Comparison of ENCODE assay signal across 9 cellular contexts in genomic region chr1:154178006-154178405, GRCh38. TPM values are rescaled to one million over a fixed set of nuclear protein-coding genes. Genes with fewer than 3 reads are reported as not detected.
A peak's percentile ranks its signal among the peaks of the same experiment; 100 is the strongest.
DNase-seq lines count a peak whose midpoint lies in the region; ATAC-seq, FAIRE-seq and TF ChIP-seq lines count a peak whose summit lies in the region.
"Had no signal": no experiment of that assay in that cellular context is flagged by ENCODE, and none has a peak within 500 bp of the region (broad histone marks: within the 10 kb centered on the region; RNA-seq: fewer than 3 reads in every experiment).

No MANE protein-coding gene starts in this region.

- WGBS in K562 (ENCODE audit: insufficient coverage, low coverage, missing lambda C conversion rate) = 0% methylated on average over 2 of the region's 2 CpGs

- H3K9me3 ChIP-seq in BLaER1 treated with 17β-estradiol and CSF1 and Interleukin-3, amounts not matched to agents 10 nM and 100 nM (replicated peaks in 1 of 11) = no peaks in the 10 kb centered on the region
- no peaks in the 10 kb centered on the region for H3K9me3 ChIP-seq in MM.1S (replicated peaks; ENCODE audit: insufficient read depth, low read length)
- no peaks in the 10 kb centered on the region; the same call in 1 of the 2 replicates for H3K9me3 ChIP-seq in K562 (replicated peaks; ENCODE audit: control insufficient read depth, insufficient read depth, low read depth, low read length)
- H3K9me3 ChIP-seq: pancreas had no signal

- POLR2A ChIA-PET in K562 (lab: Yijun Ruan, JAX) (interaction anchor here (0.6 to 3.9 kb wide), 8 partner anchors 9 to 884 kb away, joined by 3 to 22 read pairs (median 3); partner anchors contain the start of gene RPS27), RWPE1 (lab: Yijun Ruan, JAX; ENCODE audit: low non-redundant PET) (no interaction called here)

- peaks cover 91 to 99% (median 93%) of the 10 kb centered on the region in 11 experiments for H4K20me1 ChIP-seq in BLaER1 treated with 17β-estradiol and CSF1 and Interleukin-3, amounts not matched to agents 10 nM and 100 nM
- H4K20me1 ChIP-seq in MM.1S (ENCODE audit: insufficient read depth, low read length) (peaks cover 73% of the 10 kb centered on the region), K562 (replicated peaks; ENCODE audit: control insufficient read depth, insufficient read depth, low read length) (peaks cover 55% of the 10 kb centered on the region)

- H3K79me2 ChIP-seq in MM.1S (ENCODE audit: low read length) (peaks cover 97% of the 10 kb centered on the region), K562 (ENCODE audit: control insufficient read depth, insufficient read depth, low read length) (peaks cover 87% of the 10 kb centered on the region)

- H3K9ac ChIP-seq in BLaER1 treated with 17β-estradiol and CSF1 and Interleukin-3, amounts not matched to agents 10 nM and 100 nM = peak overlapping the region; percentile 29 to 97 (median 87); a peak in 16 of 22 replicates
- H3K9ac ChIP-seq in MM.1S (ENCODE audit: low read length) (no peak overlapping the region), K562 (ENCODE audit: insufficient read depth in 1 of 2, low read depth in 2 of 2, low read length in 2 of 2) (peak overlapping the region in 1 of 2 experiments; percentile 5; a peak in 1 of 4 replicates)

- H3K4me1 Mint-ChIP-seq in natural killer cell treated with Interleukin-12 subunit alpha and Interleukin-12 subunit beta and Interleukin-15 and Interleukin-18, amount 100 ng/mL, for 72 hours (ENCODE audit: low read depth in 2 of 2) = peaks cover 57 to 66% of the 10 kb centered on the region in 2 donors

- FAIRE-seq in K562 (lab: Jason Lieb, UNC) = peak; percentile 68
- FAIRE-seq: pancreas had no signal

- H3K27ac Mint-ChIP-seq in natural killer cell treated with Interleukin-12 subunit alpha and Interleukin-12 subunit beta and Interleukin-15 and Interleukin-18, amount 100 ng/mL, for 72 hours = peak overlapping the region; percentile 76 to 85

- BruUV-seq in K562 (replicated peaks; lab: Mats Ljungman, UMichigan) = no TSS peak

- H3K27me3 ChIP-seq in BLaER1 treated with 17β-estradiol and CSF1 and Interleukin-3, amounts not matched to agents 10 nM and 100 nM = no peaks in the 10 kb centered on the region
- H3K27me3 ChIP-seq in MM.1S (replicated peaks; ENCODE audit: insufficient read depth, low read length) (no peaks in the 10 kb centered on the region), K562 (ENCODE audit: control insufficient read depth in 2 of 2, insufficient read depth in 2 of 2, low read length in 2 of 2) (no peaks in the 10 kb centered on the region)
- H3K27me3 ChIP-seq: pancreas had no signal

- H3K36me3 ChIP-seq in BLaER1 treated with 17β-estradiol and CSF1 and Interleukin-3, amounts not matched to agents 10 nM and 100 nM = peaks cover 44 to 88% (median 81%) of the 10 kb centered on the region in 11 experiments
- H3K36me3 ChIP-seq in MM.1S (replicated peaks; ENCODE audit: insufficient read depth, low read length) (peaks cover 7% of the 10 kb centered on the region; the same call in 1 of the 2 replicates), K562 (ENCODE audit: control insufficient read depth, insufficient read depth, low read length) (peaks cover 74% of the 10 kb centered on the region)

- H3K4me3 Mint-ChIP-seq in natural killer cell treated with Interleukin-12 subunit alpha and Interleukin-12 subunit beta and Interleukin-15 and Interleukin-18, amount 100 ng/mL, for 72 hours = peak overlapping the region; percentile 99

- TF ChIP-seq CTCF in MM.1S (IDR thresholded peaks at IDR 0.05; ENCODE audit: low read length) (no peak), K562 (IDR thresholded peaks at IDR 0.05 in 2 of 3, conservative IDR thresholded peaks at IDR 0.05 in 1 of 3; ENCODE audit: insufficient read depth in 2 of 3, low read depth in 1 of 3, low read length in 3 of 3) (no peak), RWPE1 (conservative IDR thresholded peaks at IDR 0.05; ENCODE audit: low read depth) (no peak)

- intact Hi-C loops in K562 (cut with micrococcal nuclease) (no loop called here), sciatic nerve (cut with DNase I) (loop anchor here (5.0 kb wide), 1 partner anchor 956 kb away; no protein-coding TSS in a partner anchor)

- H3K27ac ChIP-seq in BLaER1 treated with 17β-estradiol and CSF1 and Interleukin-3, amounts not matched to agents 10 nM and 100 nM = peak overlapping the region in 4 of 11 experiments; percentile 60 to 95 (median 88); a peak in 5 of 22 replicates
- H3K27ac ChIP-seq in MM.1S (ENCODE audit: low read length) = no peak overlapping the region
- peak overlapping the region; percentile 65 for H3K27ac ChIP-seq in K562 (ENCODE audit: extremely low read depth, low read depth, low read length)
- H3K27ac ChIP-seq in RWPE1 = no peak overlapping the region

- peaks cover 39% of the 10 kb centered on the region for H3F3A ChIP-seq in MM.1S (ENCODE audit: insufficient read depth, low read length)

- H3K4me3 ChIP-seq in BLaER1 treated with 17β-estradiol and CSF1 and Interleukin-3, amounts not matched to agents 10 nM and 100 nM = peak overlapping the region in 7 of 10 experiments; percentile 82 to 96 (median 86); a peak in 11 of 20 replicates
- no peak overlapping the region for H3K4me3 ChIP-seq in MM.1S (ENCODE audit: low read length)
- peak overlapping the region; percentile 2; the same call in 1 of the 2 replicates for H3K4me3 ChIP-seq in K562
- H3K4me3 ChIP-seq: pancreas had no signal

- CTCF ChIA-PET in K562 (lab: Yijun Ruan, JAX; ENCODE audit: low intra/inter-chr PET ratio) = no interaction called here
- CTCF ChIA-PET in RWPE1 (lab: Yijun Ruan, JAX) = no interaction called here

- peaks cover 31% of the 10 kb centered on the region for H3K36me3 Mint-ChIP-seq in natural killer cell treated with Interleukin-12 subunit alpha and Interleukin-12 subunit beta and Interleukin-15 and Interleukin-18, amount 100 ng/mL, for 72 hours

- no peak for DNase-seq in MM.1S
- DNase-seq in K562 (ENCODE audit: extremely low read depth in 1 of 4, low spot score in 3 of 4) = peak; percentile 37 to 85 (median 58)
- no peak for DNase-seq in natural killer cell treated with Interleukin-12 subunit alpha and Interleukin-12 subunit beta and Interleukin-15 and Interleukin-18, amount 100 ng/mL, for 72 hours (ENCODE audit: low spot score)
- no peak for DNase-seq in sciatic nerve (ENCODE audit: low spot score)
- DNase-seq in RWPE1 (ENCODE audit: low spot score) = no peak
- no peak for DNase-seq in NCI-H2107 treated with DMSO at 0.1 percent for 48 hours (lab: John Stamatoyannopoulos, UW; ENCODE audit: unreplicated experiment)
- DNase-seq: pancreas had no signal

- peak; percentile 46 for ATAC-seq in K562
- ATAC-seq in natural killer cell treated with Interleukin-12 subunit alpha and Interleukin-12 subunit beta and Interleukin-15 and Interleukin-18, amount 100 ng/mL, for 72 hours = no peak
- no peak for ATAC-seq in sciatic nerve
- no peak for ATAC-seq in GM18870 (IDR thresholded peaks at IDR 0.05; ENCODE audit: unreplicated experiment)
- ATAC-seq: pancreas had no signal

- no peaks in the 10 kb centered on the region for H3K9me2 ChIP-seq in MM.1S (replicated peaks; ENCODE audit: insufficient read depth, low read length)

- peak; percentile 28; the same call in 1 of the 2 replicates for TF ChIP-seq EP300 in K562 (IDR thresholded peaks at IDR 0.05; ENCODE audit: low read length)

- H3K9me3 Mint-ChIP-seq in natural killer cell treated with Interleukin-12 subunit alpha and Interleukin-12 subunit beta and Interleukin-15 and Interleukin-18, amount 100 ng/mL, for 72 hours = no peaks in the 10 kb centered on the region

- no peak for TF ChIP-seq RAD21 in K562 (CRISPR knock-in tag; conservative IDR thresholded peaks at IDR 0.05 in 1 of 2, IDR thresholded peaks at IDR 0.05 in 1 of 2)

- H3K9me1 ChIP-seq in K562 (ENCODE audit: control insufficient read depth, insufficient read depth, low read length) = no peaks in the 10 kb centered on the region

- H2AFZ ChIP-seq in MM.1S (ENCODE audit: low read length) = no peak overlapping the region
- H2AFZ ChIP-seq in K562 (ENCODE audit: low read depth, low read length) = no peak overlapping the region

- H3K27me3 Mint-ChIP-seq in natural killer cell treated with Interleukin-12 subunit alpha and Interleukin-12 subunit beta and Interleukin-15 and Interleukin-18, amount 100 ng/mL, for 72 hours = no peaks in the 10 kb centered on the region

- peaks cover 52 to 72% (median 62%) of the 10 kb centered on the region in 10 experiments for H3K4me1 ChIP-seq in BLaER1 treated with 17β-estradiol and CSF1 and Interleukin-3, amounts not matched to agents 10 nM and 100 nM
- H3K4me1 ChIP-seq in MM.1S (ENCODE audit: low read length) = peaks cover 50% of the 10 kb centered on the region
- H3K4me1 ChIP-seq in K562 (replicated peaks in 1 of 2; ENCODE audit: control insufficient read depth in 2 of 2, insufficient read depth in 2 of 2, low read length in 2 of 2) = peaks cover 17 to 40% of the 10 kb centered on the region in 2 experiments

- no peak for TF ChIP-seq POLR2A in K562 (conservative IDR thresholded peaks at IDR 0.05)

- H3K4me2 ChIP-seq in BLaER1 treated with 17β-estradiol and CSF1 and Interleukin-3, amounts not matched to agents 10 nM and 100 nM = peak overlapping the region; percentile 83 to 99 (median 96)
- peak overlapping the region; percentile 16; the same call in 1 of the 2 replicates for H3K4me2 ChIP-seq in MM.1S (ENCODE audit: low read depth, low read length)
- peak overlapping the region; percentile 74 for H3K4me2 ChIP-seq in K562 (ENCODE audit: insufficient read depth, low read length)

- in situ Hi-C loops in K562 (cut with MboI) = no loop called here

RNA-seq across cellular contexts. Expression of gene TPM3, which starts 13.9 kb away (rescaled TPM):
- total RNA-seq in K562 (2011; cell fraction: chromatin; rRNA removed; ENCODE audit: low replicate concordance) = 94.6 and 152 TPM in 2 replicates
- total RNA-seq in K562 (2011; cell fraction: nucleolus; rRNA removed) = 60.4 and 81.0 TPM in 2 replicates
- 113 and 173 TPM in 2 replicates for total RNA-seq in K562 (2011; cell fraction: nucleoplasm; rRNA removed)
- total RNA-seq in K562 (2014; rRNA removed) (344 and 399 TPM in 2 replicates), K562 (2014; rRNA removed; fragmentation: Illumina TruSeq; extraction: Trizol) (350 and 402 TPM in 2 replicates), K562 (2015; rRNA removed; fragmentation: Illumina TruSeq; extraction: Trizol) (400 and 421 TPM in 2 replicates), K562 (2021) (500 and 507 TPM in 2 replicates), sciatic nerve (229 TPM)
- polyA plus RNA-seq in K562 (2011; rRNA removed) (423 and 536 TPM in 2 replicates), K562 (2014; fragmentation: Illumina TruSeq; extraction: Trizol) (488 and 545 TPM in 2 replicates), K562 (2014; fragmentation: Nextera tagmentation; extraction: Ambion mirVana) (100 to 1,000 TPM; 202 to 241 TPM), K562 (2014; rRNA removed) (496 and 604 TPM in 2 replicates)
- polyA plus RNA-seq in K562 (2011; cell fraction: cytosol; rRNA removed) = 181 and 303 TPM in 2 replicates
- 147 and 198 TPM in 2 replicates for polyA plus RNA-seq in K562 (2011; cell fraction: nucleus; rRNA removed)
- 390 and 526 TPM in 2 replicates for polyA plus RNA-seq in K562 (2012)
- 256 and 293 TPM in 2 replicates for polyA minus RNA-seq in K562 (2011; rRNA and poly(A)+ RNA removed)
- 99.9 and 136 TPM in 2 replicates for polyA minus RNA-seq in K562 (2011; cell fraction: cytosol; rRNA and poly(A)+ RNA removed)
- polyA minus RNA-seq in K562 (2011; cell fraction: nucleus; rRNA and poly(A)+ RNA removed) = 42.7 and 79.9 TPM in 2 replicates
- 100 to 1,000 TPM; 495 to 662 TPM for total RNA-seq in natural killer cell treated with Interleukin-12 subunit alpha and Interleukin-12 subunit beta and Interleukin-15 and Interleukin-18, amount 100 ng/mL, for 72 hours

RNA-seq across cellular contexts. Expression of gene NUP210L, which starts 23.1 kb away (rescaled TPM):
- total RNA-seq in K562 (2011; cell fraction: chromatin; rRNA removed; ENCODE audit: low replicate concordance) = 0.07 TPM in 1 of 2 replicates, not detected in the other
- under 0.01 TPM in 1 of 2 replicates, not detected in the other for total RNA-seq in K562 (2011; cell fraction: nucleolus; rRNA removed)
- 0.15 TPM in 1 of 2 replicates, not detected in the other for total RNA-seq in K562 (2011; cell fraction: nucleoplasm; rRNA removed)
- total RNA-seq in K562 (2014; rRNA removed) (not detected in 2 replicates), K562 (2014; rRNA removed; fragmentation: Illumina TruSeq; extraction: Trizol) (0.04 TPM in 1 of 2 replicates, not detected in the other), K562 (2015; rRNA removed; fragmentation: Illumina TruSeq; extraction: Trizol) (0.04 TPM in 1 of 2 replicates, not detected in the other), K562 (2021) (not detected in 2 replicates), sciatic nerve (0.18 TPM)
- polyA plus RNA-seq in K562 (2011; rRNA removed) (0.01 TPM in 1 of 2 replicates, not detected in the other), K562 (2014; fragmentation: Illumina TruSeq; extraction: Trizol) (not detected in 2 replicates), K562 (2014; fragmentation: Nextera tagmentation; extraction: Ambion mirVana) (not detected), K562 (2014; rRNA removed) (0.01 TPM in 1 of 2 replicates, not detected in the other)
- 0.01 TPM in 1 of 2 replicates, not detected in the other for polyA plus RNA-seq in K562 (2011; cell fraction: cytosol; rRNA removed)
- 0.01 TPM in 1 of 2 replicates, not detected in the other for polyA plus RNA-seq in K562 (2011; cell fraction: nucleus; rRNA removed)
- polyA plus RNA-seq in K562 (2012) = 0.03 TPM in 1 of 2 replicates, not detected in the other
- polyA minus RNA-seq in K562 (2011; rRNA and poly(A)+ RNA removed) = 0.03 and 0.07 TPM in 2 replicates
- not detected in 2 replicates for polyA minus RNA-seq in K562 (2011; cell fraction: cytosol; rRNA and poly(A)+ RNA removed)
- polyA minus RNA-seq in K562 (2011; cell fraction: nucleus; rRNA and poly(A)+ RNA removed) = not detected in 2 replicates
- under 1 TPM in 1 of 2 donors, not detected in 1; 0.24 TPM for total RNA-seq in natural killer cell treated with Interleukin-12 subunit alpha and Interleukin-12 subunit beta and Interleukin-15 and Interleukin-18, amount 100 ng/mL, for 72 hours

RNA-seq across cellular contexts. Expression of gene CFAP141, which starts 28.1 kb away (rescaled TPM):
- not detected in 2 replicates for total RNA-seq in K562 (2011; cell fraction: chromatin; rRNA removed; ENCODE audit: low replicate concordance)
- total RNA-seq in K562 (2011; cell fraction: nucleolus; rRNA removed) = not detected in 2 replicates
- total RNA-seq in K562 (2011; cell fraction: nucleoplasm; rRNA removed) = not detected in 2 replicates
- total RNA-seq in K562 (2014; rRNA removed) (not detected in 2 replicates), K562 (2014; rRNA removed; fragmentation: Illumina TruSeq; extraction: Trizol) (not detected in 2 replicates), K562 (2015; rRNA removed; fragmentation: Illumina TruSeq; extraction: Trizol) (not detected in 2 replicates), K562 (2021) (not detected in 2 replicates), sciatic nerve (not detected)
- polyA plus RNA-seq in K562 (2011; rRNA removed) (not detected in 2 replicates), K562 (2014; fragmentation: Illumina TruSeq; extraction: Trizol) (not detected in 2 replicates), K562 (2014; fragmentation: Nextera tagmentation; extraction: Ambion mirVana) (not detected), K562 (2014; rRNA removed) (not detected in 2 replicates)
- not detected in 2 replicates for polyA plus RNA-seq in K562 (2011; cell fraction: cytosol; rRNA removed)
- polyA plus RNA-seq in K562 (2011; cell fraction: nucleus; rRNA removed) = not detected in 2 replicates
- polyA plus RNA-seq in K562 (2012) = not detected in 2 replicates
- not detected in 2 replicates for polyA minus RNA-seq in K562 (2011; rRNA and poly(A)+ RNA removed)
- polyA minus RNA-seq in K562 (2011; cell fraction: cytosol; rRNA and poly(A)+ RNA removed) = not detected in 2 replicates
- polyA minus RNA-seq in K562 (2011; cell fraction: nucleus; rRNA and poly(A)+ RNA removed) = not detected in 2 replicates
- total RNA-seq in natural killer cell treated with Interleukin-12 subunit alpha and Interleukin-12 subunit beta and Interleukin-15 and Interleukin-18, amount 100 ng/mL, for 72 hours = not detected
- total RNA-seq: pancreas had no signal

RNA-seq across cellular contexts. Expression of gene UBAP2L, which starts 42.7 kb away (rescaled TPM):
- 517 and 814 TPM in 2 replicates for total RNA-seq in K562 (2011; cell fraction: chromatin; rRNA removed; ENCODE audit: low replicate concordance)
- 239 and 272 TPM in 2 replicates for total RNA-seq in K562 (2011; cell fraction: nucleolus; rRNA removed)
- total RNA-seq in K562 (2011; cell fraction: nucleoplasm; rRNA removed) = 345 and 418 TPM in 2 replicates
- total RNA-seq in K562 (2014; rRNA removed) = 83.6 and 98.6 TPM in 2 replicates
- total RNA-seq in K562 (2014; rRNA removed; fragmentation: Illumina TruSeq; extraction: Trizol) = 112 and 113 TPM in 2 replicates
- total RNA-seq in K562 (2015; rRNA removed; fragmentation: Illumina TruSeq; extraction: Trizol) = 119 and 121 TPM in 2 replicates
- 175 and 181 TPM in 2 replicates for total RNA-seq in K562 (2021)
- polyA plus RNA-seq in K562 (2011; rRNA removed) = 136 and 245 TPM in 2 replicates
- polyA plus RNA-seq in K562 (2011; cell fraction: cytosol; rRNA removed) = 207 and 210 TPM in 2 replicates
- polyA plus RNA-seq in K562 (2011; cell fraction: nucleus; rRNA removed) = 551 and 619 TPM in 2 replicates
- 126 and 178 TPM in 2 replicates for polyA plus RNA-seq in K562 (2012)
- polyA plus RNA-seq in K562 (2014; fragmentation: Illumina TruSeq; extraction: Trizol) = 193 and 245 TPM in 2 replicates
- polyA plus RNA-seq in K562 (2014; fragmentation: Nextera tagmentation; extraction: Ambion mirVana) = 10 to 100 TPM; 75.0 to 92.3 TPM
- polyA plus RNA-seq in K562 (2014; rRNA removed) = 141 and 180 TPM in 2 replicates
- polyA minus RNA-seq in K562 (2011; rRNA and poly(A)+ RNA removed) = 274 and 299 TPM in 2 replicates
- polyA minus RNA-seq in K562 (2011; cell fraction: cytosol; rRNA and poly(A)+ RNA removed) = 75.8 and 76.5 TPM in 2 replicates
- 217 and 391 TPM in 2 replicates for polyA minus RNA-seq in K562 (2011; cell fraction: nucleus; rRNA and poly(A)+ RNA removed)
- 100 to 1,000 TPM; 175 to 183 TPM for total RNA-seq in natural killer cell treated with Interleukin-12 subunit alpha and Interleukin-12 subunit beta and Interleukin-15 and Interleukin-18, amount 100 ng/mL, for 72 hours
- total RNA-seq in sciatic nerve = 142 TPM

Comparison
In these comparisons a context has a peak if more than half of its experiments do, and no peak if none do; other contexts are left out.
1. H3K4me2 ChIP-seq: peak in every context shown above with its lines; median percentile 96 in BLaER1 treated with 17β-estradiol and CSF1 and Interleukin-3, amounts not matched to agents 10 nM and 100 nM; 74 in K562; 16 in MM.1S.
2. DNase-seq: peak in K562 (4 of 4); none in MM.1S (single experiment), natural killer cell treated with Interleukin-12 subunit alpha and Interleukin-12 subunit beta and Interleukin-15 and Interleukin-18, amount 100 ng/mL, for 72 hours (single experiment), sciatic nerve (single experiment), RWPE1 (single experiment) and NCI-H2107 treated with DMSO at 0.1 percent for 48 hours (single experiment).